Comparison of ENCODE assay signal across 8 cellular contexts in genomic region chr5:35096933-35097332, GRCh38. TPM values are rescaled to one million over a fixed set of nuclear protein-coding genes. Genes with fewer than 3 reads are reported as not detected.
"Had no signal": no experiment of that assay in that cellular context is flagged by ENCODE, and none has a peak within 500 bp of the region (broad histone marks: within the 10 kb centered on the region; RNA-seq: fewer than 3 reads in every experiment).

No MANE protein-coding gene starts in this region.

- H3K4me3 ChIP-seq: GM23248 had no signal

- DNase-seq: GM23248, GOT3, H9, KG1 had no signal

- FAIRE-seq: H54, HTR-8/SVneo had no signal

- H3K9ac ChIP-seq: GM23248 had no signal

- H2AFZ ChIP-seq: GM23248 had no signal

- H3K27ac ChIP-seq: GM23248 had no signal

RNA-seq across cellular contexts. Expression of gene AGXT2, which starts 49.2 kb away (rescaled TPM):
- total RNA-seq: GM23248, H9, HT-29 had no signal
- polyA plus RNA-seq: GM23248, IgD-negative memory B cell had no signal
